23 cellular contexts compared by ENCODE assay signal in genomic region chr13:61779456-61779855, GRCh38.
"Had no signal": no experiment of that assay in that cellular context is flagged by ENCODE, and none has a peak within 500 bp of the region (broad histone marks: within the 10 kb centered on the region; RNA-seq: fewer than 3 reads in every experiment).

No MANE protein-coding gene starts in this region.

- H3K27me3 Mint-ChIP-seq: IgD-negative memory B cell had no signal

- H3K9me3 ChIP-seq: SJSA1, SK-N-SH had no signal

- H3K27me3 ChIP-seq: SJSA1 had no signal

- ATAC-seq: K562 had no signal

- H3K27ac ChIP-seq: HL-60, KMS-11, SJSA1 had no signal

- H3K4me3 ChIP-seq: K562, SJSA1 had no signal

- H3K27ac Mint-ChIP-seq: IgD-negative memory B cell had no signal

- H3K4me3 Mint-ChIP-seq: IgD-negative memory B cell had no signal

- H3K4me1 Mint-ChIP-seq: IgD-negative memory B cell had no signal

- H3K36me3 Mint-ChIP-seq: IgD-negative memory B cell had no signal

- H3K9me2 ChIP-seq: SK-N-SH had no signal

- DNase-seq: Kasumi-1, MM.1S, NCI-H1048, NCI-H1105, NCI-H1417, NCI-H1436 treated with DMSO at 0.1 percent for 48 hours, NCI-H1694, NCI-H187 treated with DMSO at 0.1 percent for 48 hours, NCI-H2029 treated with DMSO at 0.1 percent for 48 hours, NCI-H2171 treated with DMSO at 0.1 percent for 48 hours, NCI-H345, NCI-H446 treated with DMSO at 0.1 percent for 48 hours, NCI-H510A treated with DMSO at 0.1 percent for 48 hours, NCI-H526, Right ventricle myocardium superior, RPMI8226, SIG-M5, SK-N-SH had no signal

- H3K4me1 ChIP-seq: SJSA1 had no signal

- H3K9ac ChIP-seq: KMS-11, SK-N-SH had no signal

- H3K4me2 ChIP-seq: KMS-11, SK-N-SH had no signal

- H3K36me3 ChIP-seq: SJSA1 had no signal
